2 cellular contexts compared by ENCODE assay signal in genomic region chr13:99955107-99955746, GRCh38.
TF ChIP-seq lines count a peak whose summit lies in the region.

No MANE protein-coding gene starts in this region.

TF ChIP-seq in H1, 55 proteins besides CTCF, POLR2A, EP300 and RAD21:
- no peak for TF ChIP-seq CHD2 (IDR thresholded peaks at IDR 0.05; ENCODE audit: low read length)
- TF ChIP-seq BRCA1 (IDR thresholded peaks at IDR 0.05; ENCODE audit: low read depth, low read length): no peak
- no peak for TF ChIP-seq RBBP5 (IDR thresholded peaks at IDR 0.05; ENCODE audit: borderline replicate concordance, low read depth, low read length)
- TF ChIP-seq NANOG (IDR thresholded peaks at IDR 0.05; ENCODE audit: insufficient read depth, low read depth, low read length, poor library complexity, severe bottlenecking): no peak
- no peak for TF ChIP-seq GABPA (IDR thresholded peaks at IDR 0.05; ENCODE audit: borderline replicate concordance, insufficient read depth, low read length)
- no peak for TF ChIP-seq YY1 (IDR thresholded peaks at IDR 0.05; ENCODE audit: low read depth, low read length)
- TF ChIP-seq TAF1 (IDR thresholded peaks at IDR 0.05; ENCODE audit: low read depth, low read length): no peak
- TF ChIP-seq HDAC2 (IDR thresholded peaks at IDR 0.05; ENCODE audit: borderline replicate concordance in 1 of 2, low read depth in 2 of 2, low read length in 2 of 2): no peak
- TF ChIP-seq KDM4A (IDR thresholded peaks at IDR 0.05; ENCODE audit: low read depth, low read length, severe bottlenecking): no peak
- no peak for TF ChIP-seq EGR1 (IDR thresholded peaks at IDR 0.05; ENCODE audit: borderline replicate concordance, low read depth, low read length)
- TF ChIP-seq TEAD4 (IDR thresholded peaks at IDR 0.05; ENCODE audit: low read depth, low read length): no peak
- TF ChIP-seq KDM5A (IDR thresholded peaks at IDR 0.05; ENCODE audit: low read length): no peak
- TF ChIP-seq ATF3 (IDR thresholded peaks at IDR 0.05; ENCODE audit: insufficient read depth, low read depth, low read length): no peak
- no peak for TF ChIP-seq POLR2AphosphoS5 (IDR thresholded peaks at IDR 0.05; ENCODE audit: low read depth, low read length)
- no peak for TF ChIP-seq SIRT6 (IDR thresholded peaks at IDR 0.05; ENCODE audit: low read length)
- TF ChIP-seq CTBP2 (IDR thresholded peaks at IDR 0.05; ENCODE audit: borderline replicate concordance, insufficient read depth, insufficient read length, low read length): no peak

TF ChIP-seq in GM12891, 5 proteins besides CTCF, POLR2A, EP300 and RAD21:
- TF ChIP-seq POU2F2 (IDR thresholded peaks at IDR 0.05; ENCODE audit: low read depth, low read length) (no peak), TAF1 (IDR thresholded peaks at IDR 0.05; ENCODE audit: low read depth, low read length) (no peak), POLR2AphosphoS5 (IDR thresholded peaks at IDR 0.05; ENCODE audit: low read depth, low read length) (no peak), SPI1 (IDR thresholded peaks at IDR 0.05; ENCODE audit: low read depth, low read length) (no peak)
